ENCODE assay signal across 19 cellular contexts in genomic region chr17:1010586-1010985, GRCh38.
"Had no signal": no experiment of that assay in that cellular context is flagged by ENCODE, and none has a peak within 500 bp of the region (broad histone marks: within the 10 kb centered on the region; RNA-seq: fewer than 3 reads in every experiment).

No MANE protein-coding gene starts in this region.

- H3K27me3 Mint-ChIP-seq: activated CD4-positive, alpha-beta memory T cell treated with anti-CD3 and anti-CD28 coated beads, Interleukin-2, amount 10 ng/mL, durations not matched to agents 7 days and 5 days; activated CD8-positive, alpha-beta memory T cell treated with anti-CD3 and anti-CD28 coated beads, Interleukin-2, amount 10 ng/mL, durations not matched to agents 7 days and 5 days; activated naive CD8-positive, alpha-beta T cell treated with anti-CD3 and anti-CD28 coated beads, Interleukin-2, amount 50 U/mL, for 24 hours; T-cell had no signal

- H3K4me1 Mint-ChIP-seq: activated CD4-positive, alpha-beta memory T cell treated with anti-CD3 and anti-CD28 coated beads, Interleukin-2, amount 10 ng/mL, durations not matched to agents 7 days and 5 days; activated CD8-positive, alpha-beta memory T cell treated with anti-CD3 and anti-CD28 coated beads, Interleukin-2, amount 10 ng/mL, durations not matched to agents 7 days and 5 days had no signal

- H3K27ac ChIP-seq: hepatocyte, psoas muscle, right lobe of liver had no signal

- H3K9me3 ChIP-seq: esophagus squamous epithelium, psoas muscle, right lobe of liver, stomach had no signal

- H3K9me3 Mint-ChIP-seq: activated CD4-positive, alpha-beta memory T cell treated with anti-CD3 and anti-CD28 coated beads, Interleukin-2, amount 10 ng/mL, durations not matched to agents 7 days and 5 days; activated naive CD8-positive, alpha-beta T cell treated with anti-CD3 and anti-CD28 coated beads, Interleukin-2, amount 50 U/mL, for 24 hours; activated T-helper 2 cell treated with anti-CD3 and anti-CD28 coated beads, Interferon-gamma antibody, Interleukin-2, Interleukin-4, amounts not matched to agents 10 μg/mL and 5 μg/mL and 100 μg/mL, durations not matched to agents 14 hours and 24 hours and 36 hours; stimulated activated effector memory CD8-positive, alpha-beta T cell treated with anti-CD3 and anti-CD28 coated beads, Interleukin-12 subunit alpha, Interleukin-12 subunit beta, amount 100 ng/mL, for 72 hours; T-cell had no signal

- ATAC-seq: activated CD8-positive, alpha-beta memory T cell treated with anti-CD3 and anti-CD28 coated beads, Interleukin-2, amount 10 ng/mL, durations not matched to agents 7 days and 5 days; activated naive CD8-positive, alpha-beta T cell treated with anti-CD3 and anti-CD28 coated beads, Interleukin-2, amount 50 U/mL, for 24 hours; psoas muscle; right lobe of liver; SK-N-SH treated with all-trans-retinoic acid at 6 μM for 48 hours; stimulated activated effector memory CD8-positive, alpha-beta T cell treated with anti-CD3 and anti-CD28 coated beads, Interleukin-12 subunit alpha, Interleukin-12 subunit beta, amount 100 ng/mL, for 72 hours; T-cell had no signal

- H3K4me3 Mint-ChIP-seq: activated CD4-positive, alpha-beta memory T cell treated with anti-CD3 and anti-CD28 coated beads, Interleukin-2, amount 10 ng/mL, durations not matched to agents 7 days and 5 days; activated CD8-positive, alpha-beta memory T cell treated with anti-CD3 and anti-CD28 coated beads, Interleukin-2, amount 10 ng/mL, durations not matched to agents 7 days and 5 days; activated naive CD8-positive, alpha-beta T cell treated with anti-CD3 and anti-CD28 coated beads, Interleukin-2, amount 50 U/mL, for 24 hours; stimulated activated effector memory CD8-positive, alpha-beta T cell treated with anti-CD3 and anti-CD28 coated beads, Interleukin-12 subunit alpha, Interleukin-12 subunit beta, amount 100 ng/mL, for 72 hours; T-cell had no signal

- H3K27me3 ChIP-seq: esophagus squamous epithelium, hepatocyte, right lobe of liver, stomach had no signal

- H3K27ac Mint-ChIP-seq: activated CD4-positive, alpha-beta memory T cell treated with anti-CD3 and anti-CD28 coated beads, Interleukin-2, amount 10 ng/mL, durations not matched to agents 7 days and 5 days; activated CD8-positive, alpha-beta memory T cell treated with anti-CD3 and anti-CD28 coated beads, Interleukin-2, amount 10 ng/mL, durations not matched to agents 7 days and 5 days; activated naive CD8-positive, alpha-beta T cell treated with anti-CD3 and anti-CD28 coated beads, Interleukin-2, amount 50 U/mL, for 24 hours; activated T-helper 2 cell treated with anti-CD3 and anti-CD28 coated beads, Interferon-gamma antibody, Interleukin-2, Interleukin-4, amounts not matched to agents 10 μg/mL and 5 μg/mL and 100 μg/mL, durations not matched to agents 14 hours and 24 hours and 36 hours; stimulated activated effector memory CD8-positive, alpha-beta T cell treated with anti-CD3 and anti-CD28 coated beads, Interleukin-12 subunit alpha, Interleukin-12 subunit beta, amount 100 ng/mL, for 72 hours; T-cell had no signal

- DNase-seq: activated CD4-positive, alpha-beta memory T cell treated with anti-CD3 and anti-CD28 coated beads, Interleukin-2, amount 10 ng/mL, durations not matched to agents 7 days and 5 days; activated CD4-positive, alpha-beta T cell treated with anti-CD3 and anti-CD28 coated beads for 48 hours; activated CD4-positive, CD25-positive, alpha-beta regulatory T cell; activated CD8-positive, alpha-beta memory T cell treated with anti-CD3 and anti-CD28 coated beads, Interleukin-2, amount 10 ng/mL, durations not matched to agents 7 days and 5 days; activated naive CD4-positive, alpha-beta T cell treated with Interleukin-2 at 50 U/mL for 16 hours; activated naive CD8-positive, alpha-beta T cell treated with anti-CD3 and anti-CD28 coated beads, Interleukin-2, amount 50 U/mL, for 24 hours; effector CD8-positive, alpha-beta T cell; esophagus squamous epithelium; small intestine; stimulated activated CD4-positive, alpha-beta T cell treated with anti-CD3 and anti-CD28 coated beads, Interleukin-4, amount 100 ng/mL, for 24 hours; stomach; T-cell; T-helper 9 cell had no signal

- H3K4me3 ChIP-seq: esophagus squamous epithelium, hepatocyte, psoas muscle, right lobe of liver, stomach had no signal
